ENCODE assay signal across 7 cellular contexts in the genomic region with DNA sequence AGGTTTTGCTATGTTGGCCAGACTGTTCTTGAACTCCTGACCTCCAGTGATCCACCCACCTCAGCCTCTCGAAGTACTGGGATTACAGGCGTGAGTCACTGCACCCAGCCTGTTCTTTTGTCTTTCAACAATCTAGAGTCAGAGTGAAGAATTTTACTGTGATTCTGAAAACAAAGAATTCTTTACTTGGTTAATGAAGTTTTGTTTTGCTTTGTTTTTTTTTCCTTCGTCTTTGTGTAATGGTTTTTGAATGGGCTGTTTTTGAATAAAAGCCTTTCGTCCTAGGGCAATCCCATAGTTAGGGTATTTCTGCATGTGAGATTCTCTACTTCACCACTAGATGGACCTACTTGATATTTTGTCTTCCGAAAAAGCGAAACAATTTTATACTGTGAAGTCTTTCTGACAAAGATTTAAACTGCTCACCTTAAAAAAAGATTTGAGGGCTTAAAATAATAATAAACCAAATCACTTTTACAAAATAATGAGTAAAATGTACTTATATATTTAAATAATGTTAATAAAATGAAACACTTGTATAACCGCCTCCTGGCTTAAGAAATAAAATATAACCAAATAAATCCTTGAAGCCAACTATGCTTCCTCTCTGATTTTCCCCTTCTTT. TPM values are rescaled to one million over a fixed set of nuclear protein-coding genes. Genes with fewer than 3 reads are reported as not detected.
A peak's percentile ranks its signal among the peaks of the same experiment; 100 is the strongest.
DNase-seq lines count a peak whose midpoint lies in the region; ATAC-seq, FAIRE-seq and TF ChIP-seq lines count a peak whose summit lies in the region.

No MANE protein-coding gene starts in this region.

- no peaks in the 10 kb centered on the region for H3K27me3 ChIP-seq in DOHH2 (ENCODE audit: control insufficient read depth, low read length)

- peak; percentile 58 for ATAC-seq in left colon

- H3K4me2 ChIP-seq in DOHH2 (ENCODE audit: low read length), result no peak overlapping the region

- DNase-seq in H54 (ENCODE audit: insufficient read length, low spot score) (peak; percentile 4), NCI-H69 (lab: John Stamatoyannopoulos, UW) (peak; percentile 50), cardiac fibroblast (ENCODE audit: low read depth in 2 of 2) (peak; percentile 63 to 68), left colon (no peak), urothelium cell line (ENCODE audit: low spot score) (peak; percentile 32), cerebellar nuclear complex (lab: John Stamatoyannopoulos, UW) (no peak)

- intact Hi-C loops in left colon (cut with DNase I, micrococcal nuclease), result loop anchor here in 1 of 2 donors (5.0 kb wide), 1 partner anchor 343 kb away; no protein-coding TSS in a partner anchor

- no peaks in the 10 kb centered on the region for H3K4me1 ChIP-seq in DOHH2 (ENCODE audit: control insufficient read depth, low read length)

- H3K4me3 ChIP-seq in DOHH2 (ENCODE audit: low read length) (no peak overlapping the region), cardiac fibroblast (replicated peaks in 1 of 2; ENCODE audit: low read depth in 2 of 2, low read length in 2 of 2) (no peak overlapping the region)

- H3K79me2 ChIP-seq in DOHH2 (ENCODE audit: control insufficient read depth, low read length), result no peaks in the 10 kb centered on the region

- no peak for TF ChIP-seq POLR2A in H54 (IDR thresholded peaks at IDR 0.05; ENCODE audit: low read depth, low read length)

- FAIRE-seq in H54 (lab: Jason Lieb, UNC) (no peak), urothelium cell line (lab: Jason Lieb, UNC) (no peak)

- H3K36me3 ChIP-seq in DOHH2 (ENCODE audit: control insufficient read depth, low read length), result no peaks in the 10 kb centered on the region

- H3K9me3 ChIP-seq in DOHH2 (ENCODE audit: control insufficient read depth, insufficient read depth, low read length), result no peaks in the 10 kb centered on the region

- TF ChIP-seq CTCF in DOHH2 (IDR thresholded peaks at IDR 0.05; ENCODE audit: low read depth, low read length, poor library complexity, severe bottlenecking) (peak; percentile 65), cardiac fibroblast (IDR thresholded peaks at IDR 0.05; ENCODE audit: low read depth, low read length) (peak; percentile 79)

- no peaks in the 10 kb centered on the region for H3K9me2 ChIP-seq in DOHH2 (replicated peaks; ENCODE audit: control insufficient read depth, low read length)

- H3F3A ChIP-seq in DOHH2 (ENCODE audit: control insufficient read depth, insufficient read depth), result no peaks in the 10 kb centered on the region

- H4K20me1 ChIP-seq in DOHH2 (ENCODE audit: control insufficient read depth, insufficient read depth, low read depth, low read length), result no peaks in the 10 kb centered on the region

- no peak overlapping the region for H3K27ac ChIP-seq in DOHH2 (ENCODE audit: low read depth, low read length)

RNA-seq across cellular contexts. Expression of a gene that starts 43.4 kb away (rescaled TPM):
- 10 to 100 TPM; 40.3 to 56.2 TPM for total RNA-seq in left colon

Comparison
In these comparisons a context has a peak if more than half of its experiments do, and no peak if none do; other contexts are left out.
1. DNase-seq: peak in H54 (single experiment), NCI-H69 (single experiment), cardiac fibroblast (2 of 2) and urothelium cell line (single experiment); none in left colon (0 of 2) and cerebellar nuclear complex (0 of 2).